Comparison of ENCODE assay signal across 8 cellular contexts in the genomic region with DNA sequence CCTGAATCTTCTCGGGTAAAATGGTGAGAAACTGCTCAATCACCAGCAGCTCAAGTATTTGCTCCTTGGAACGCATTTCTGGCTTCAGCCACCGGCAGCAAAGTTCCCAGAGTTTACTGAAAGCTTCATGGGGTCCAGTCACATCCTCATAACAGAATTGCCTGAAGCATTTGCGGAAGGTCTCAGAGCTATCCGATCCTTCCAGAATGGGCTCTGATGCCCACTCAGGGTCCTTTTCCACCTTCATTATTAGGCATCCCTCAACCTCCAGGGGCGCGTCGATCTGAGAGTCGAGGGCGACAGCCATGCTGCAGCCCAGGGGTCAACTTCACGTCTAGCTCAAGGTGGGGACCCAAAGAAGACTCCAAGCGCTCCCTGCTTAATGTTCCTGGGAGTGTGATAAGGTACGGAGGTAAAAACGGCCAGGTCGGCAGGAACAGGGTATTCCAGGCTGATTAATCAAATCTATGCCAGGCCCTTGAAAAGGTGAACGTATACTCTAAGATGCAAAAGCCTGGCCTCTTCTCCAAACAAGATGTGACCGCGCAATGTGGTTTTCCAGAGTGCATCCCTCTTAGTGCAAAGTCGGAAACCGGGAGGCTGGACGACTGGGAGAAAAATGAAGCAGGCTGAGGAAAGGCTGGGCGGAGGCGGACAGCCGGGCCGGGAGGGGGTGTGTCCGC. TPM values are rescaled to one million over a fixed set of nuclear protein-coding genes. Genes with fewer than 3 reads are reported as not detected.
A peak's percentile ranks its signal among the peaks of the same experiment; 100 is the strongest.
DNase-seq lines count a peak whose midpoint lies in the region; ATAC-seq and TF ChIP-seq lines count a peak whose summit lies in the region.

No MANE protein-coding gene starts in this region.

- H3K27ac ChIP-seq in angular gyrus (ENCODE audit: low read depth, low read length), result peak overlapping the region; percentile 81

- no peak for TF ChIP-seq CTCF in Calu3 (IDR thresholded peaks at IDR 0.05; ENCODE audit: unreplicated experiment)

- peaks cover 47% of the 10 kb centered on the region for H3K36me3 Mint-ChIP-seq in Calu3 (ENCODE audit: insufficient read depth, unreplicated experiment)
- H3K36me3 Mint-ChIP-seq in stimulated activated naive CD8-positive, alpha-beta T cell treated with anti-CD3 and anti-CD28 coated beads, Interleukin-15, Interleukin-2, amounts not matched to agents 100 ng/mL and 50 ng/mL, for 24 hours (ENCODE audit: low read depth), result peaks cover 35% of the 10 kb centered on the region

- CTCF ChIA-PET in Calu3 (lab: Charles Lee), result interaction anchor here (0.6 to 0.7 kb wide), 3 partner anchors 28 to 555 kb away, joined by 3 to 6 read pairs (median 4); no protein-coding TSS in a partner anchor

- DNase-seq in Calu3 (peak; percentile 39), NCI-H1105 (lab: John Stamatoyannopoulos, UW) (peak; percentile 13), iris pigment epithelial cell (ENCODE audit: low read depth) (peak; percentile 25), SIG-M5 (lab: John Stamatoyannopoulos, UW) (no peak)

- peak overlapping the region; percentile 96 for H3K27ac Mint-ChIP-seq in Calu3 (ENCODE audit: unreplicated experiment)
- peak overlapping the region; percentile 87 for H3K27ac Mint-ChIP-seq in stimulated activated naive CD8-positive, alpha-beta T cell treated with anti-CD3 and anti-CD28 coated beads, Interleukin-15, Interleukin-2, amounts not matched to agents 100 ng/mL and 50 ng/mL, for 24 hours

- H3K27me3 Mint-ChIP-seq in Calu3 (ENCODE audit: unreplicated experiment), result no peaks in the 10 kb centered on the region
- no peaks in the 10 kb centered on the region for H3K27me3 Mint-ChIP-seq in stimulated activated naive CD8-positive, alpha-beta T cell treated with anti-CD3 and anti-CD28 coated beads, Interleukin-15, Interleukin-2, amounts not matched to agents 100 ng/mL and 50 ng/mL, for 24 hours

- no peaks in the 10 kb centered on the region for H3K9me3 Mint-ChIP-seq in Calu3 (ENCODE audit: low read depth, unreplicated experiment)
- H3K9me3 Mint-ChIP-seq in stimulated activated naive CD8-positive, alpha-beta T cell treated with anti-CD3 and anti-CD28 coated beads, Interleukin-15, Interleukin-2, amounts not matched to agents 100 ng/mL and 50 ng/mL, for 24 hours, result no peaks in the 10 kb centered on the region

- TSS peak; percentile 84 for BruUV-seq in Calu3 (replicated peaks; lab: Mats Ljungman, UMichigan)

- peaks cover 47% of the 10 kb centered on the region for H3K4me1 Mint-ChIP-seq in Calu3 (ENCODE audit: low read depth, unreplicated experiment)
- peaks cover 37% of the 10 kb centered on the region for H3K4me1 Mint-ChIP-seq in stimulated activated naive CD8-positive, alpha-beta T cell treated with anti-CD3 and anti-CD28 coated beads, Interleukin-15, Interleukin-2, amounts not matched to agents 100 ng/mL and 50 ng/mL, for 24 hours (ENCODE audit: low read depth)

- peak; percentile 1 for ATAC-seq in GM21423 (IDR thresholded peaks at IDR 0.05; ENCODE audit: unreplicated experiment)
- ATAC-seq in GM19035 (IDR thresholded peaks at IDR 0.05; ENCODE audit: unreplicated experiment), result no peak

- H3K4me3 Mint-ChIP-seq in Calu3 (ENCODE audit: low read depth, unreplicated experiment), result peak overlapping the region; percentile 91
- peak overlapping the region; percentile 96 for H3K4me3 Mint-ChIP-seq in stimulated activated naive CD8-positive, alpha-beta T cell treated with anti-CD3 and anti-CD28 coated beads, Interleukin-15, Interleukin-2, amounts not matched to agents 100 ng/mL and 50 ng/mL, for 24 hours

- intact Hi-C loops in Calu3 (cut with micrococcal nuclease; ENCODE audit: unreplicated experiment), result no loop called here

RNA-seq across cellular contexts. Expression of gene ZKSCAN2, which starts 0.7 kb away (rescaled TPM):
- total RNA-seq in Calu3 (2022), result 8.4 and 8.7 TPM in 2 replicates

RNA-seq across cellular contexts. Expression of gene AQP8, which starts 40.2 kb away (rescaled TPM):
- not detected in 2 replicates for total RNA-seq in Calu3 (2022)
